ENCODE assay signal across 16 cellular contexts in the genomic region with DNA sequence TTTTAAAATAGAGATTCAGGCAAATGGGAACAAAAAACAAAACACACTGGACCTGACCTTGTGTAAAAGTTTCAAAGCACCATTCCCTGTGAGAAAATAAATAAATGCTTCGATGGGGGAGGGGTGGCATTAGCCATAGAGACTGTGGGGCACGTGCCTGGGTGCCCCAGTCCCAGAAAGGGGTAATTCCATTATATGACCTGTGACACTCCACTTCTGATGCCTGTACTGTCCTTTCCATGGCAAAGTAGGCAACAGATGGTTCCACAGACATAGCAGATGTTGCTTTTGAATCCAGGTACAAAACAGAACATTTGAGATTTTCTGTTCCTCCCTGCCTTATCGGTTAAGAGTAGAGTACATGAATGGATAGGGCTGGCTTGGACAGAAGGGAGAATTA. TPM values are rescaled to one million over a fixed set of nuclear protein-coding genes. Genes with fewer than 3 reads are reported as not detected.
DNase-seq lines count a peak whose midpoint lies in the region; ATAC-seq and TF ChIP-seq lines count a peak whose summit lies in the region.
"Had no signal": no experiment of that assay in that cellular context is flagged by ENCODE, and none has a peak within 500 bp of the region (broad histone marks: within the 10 kb centered on the region; RNA-seq: fewer than 3 reads in every experiment).

No MANE protein-coding gene starts in this region.

- no peaks in the 10 kb centered on the region for H3K36me3 Mint-ChIP-seq in T-helper 17 cell (ENCODE audit: low read depth)
- H3K36me3 Mint-ChIP-seq: activated naive CD4-positive, alpha-beta T cell treated with anti-CD3 and anti-CD28 coated beads, Interleukin-2, amount 50 U/mL, for 24 hours had no signal

- no peaks in the 10 kb centered on the region for H4K20me1 ChIP-seq in Loucy (ENCODE audit: insufficient read depth, low read length, poor library complexity, severe bottlenecking)

- H3K9me3 ChIP-seq in Loucy (ENCODE audit: insufficient read depth, low read depth, low read length) (no peaks in the 10 kb centered on the region), T-helper 17 cell (ENCODE audit: control insufficient read depth, low read length, poor library complexity, severe bottlenecking) (no peaks in the 10 kb centered on the region), tibial artery (no peaks in the 10 kb centered on the region)

- peaks cover 13% of the 10 kb centered on the region for H3K4me1 Mint-ChIP-seq in T-helper 17 cell

- H3K4me2 ChIP-seq in Loucy (ENCODE audit: low read depth, low read length, poor library complexity, severe bottlenecking) (peak overlapping the region; percentile 97), mesendoderm (ENCODE audit: low read length) (no peak overlapping the region)

- H3K4me3 ChIP-seq in Loucy (ENCODE audit: low read length, poor library complexity, severe bottlenecking) (no peak overlapping the region), mesendoderm (ENCODE audit: low read length) (no peak overlapping the region), tibial artery (peak overlapping the region; percentile 81 to 84)
- H3K4me3 ChIP-seq: K562 had no signal

- H3F3A ChIP-seq in Loucy (ENCODE audit: low read depth) = no peaks in the 10 kb centered on the region

- no peak overlapping the region for H3K4ac ChIP-seq in mesendoderm (ENCODE audit: low read depth, low read length)

- H3K27me3 ChIP-seq in Loucy (ENCODE audit: insufficient read depth, low read length, poor library complexity, severe bottlenecking) (peaks cover 12% of the 10 kb centered on the region), mesendoderm (ENCODE audit: insufficient read depth, low read length, poor library complexity) (no peaks in the 10 kb centered on the region), tibial artery (no peaks in the 10 kb centered on the region)

- H2BK5ac ChIP-seq in mesendoderm (ENCODE audit: low read length) = peak overlapping the region; percentile 58

- no peak overlapping the region for H4K8ac ChIP-seq in mesendoderm (ENCODE audit: low read depth, low read length)

- peaks cover 13% of the 10 kb centered on the region for H3K27me3 Mint-ChIP-seq in T-helper 17 cell

- H3K9ac ChIP-seq in Loucy (ENCODE audit: low read depth, low read length, poor library complexity, severe bottlenecking) = no peak overlapping the region
- peak overlapping the region; percentile 27 for H3K9ac ChIP-seq in mesendoderm (ENCODE audit: low read length)

- no peak overlapping the region for H3K27ac ChIP-seq in mesendoderm (ENCODE audit: low read depth, low read length)
- H3K27ac ChIP-seq in tibial artery = peak overlapping the region; percentile 98 to 99

- WGBS in mesendoderm (ENCODE audit: extremely low coverage, insufficient coverage, low lambda C conversion rate) = no CpG with 5 or more reads among the region's 3 CpGs

- peak overlapping the region; percentile 54 for H3K27ac Mint-ChIP-seq in T-helper 17 cell
- H3K27ac Mint-ChIP-seq: activated B cell treated with CpG ODN at 0.5 μM for 24 hours; activated naive CD4-positive, alpha-beta T cell treated with anti-CD3 and anti-CD28 coated beads, Interleukin-2, amount 50 U/mL, for 24 hours had no signal

- H3K56ac ChIP-seq in mesendoderm (ENCODE audit: low read length) = peak overlapping the region; percentile 73

- H2BK15ac ChIP-seq in mesendoderm (replicated peaks; ENCODE audit: low read depth) = no peak overlapping the region

- no peak overlapping the region for H3K4me3 Mint-ChIP-seq in T-helper 17 cell
- H3K4me3 Mint-ChIP-seq: activated B cell treated with CpG ODN at 0.5 μM for 24 hours; activated naive CD4-positive, alpha-beta T cell treated with anti-CD3 and anti-CD28 coated beads, Interleukin-2, amount 50 U/mL, for 24 hours had no signal

- no peaks in the 10 kb centered on the region for H3K36me3 ChIP-seq in Loucy (ENCODE audit: insufficient read depth, low read length)
- no peaks in the 10 kb centered on the region for H3K36me3 ChIP-seq in mesendoderm (ENCODE audit: control insufficient read depth, insufficient read depth, low read length)
- H3K36me3 ChIP-seq in tibial artery = no peaks in the 10 kb centered on the region

- H3K4me1 ChIP-seq in Loucy (ENCODE audit: insufficient read depth, low read length, poor library complexity, severe bottlenecking) (peaks cover 43% of the 10 kb centered on the region), mesendoderm (ENCODE audit: control insufficient read depth, low read depth, low read length) (peaks cover 23% of the 10 kb centered on the region), tibial artery (peaks cover 0 to 73% (median 41%) of the 10 kb centered on the region in 4 donors)

- H3K9me2 ChIP-seq in Loucy (replicated peaks; ENCODE audit: low read depth, low read length) = no peaks in the 10 kb centered on the region

- intact Hi-C loops in tibial artery (cut with DNase I; ENCODE audit: low total_unique reads) = loop anchor here (5.0 to 10.0 kb wide), 3 partner anchors 52 to 126 kb away; no protein-coding TSS in a partner anchor

- no peak for TF ChIP-seq CTCF in Loucy (conservative IDR thresholded peaks at IDR 0.05; ENCODE audit: low read length)
- no peak for TF ChIP-seq CTCF in tibial artery (IDR thresholded peaks at IDR 0.05)

- peaks cover 7% of the 10 kb centered on the region for H3K79me1 ChIP-seq in mesendoderm (ENCODE audit: low read length)

- H3K18ac ChIP-seq in mesendoderm (ENCODE audit: low read length) = peak overlapping the region; percentile 97

- H2BK120ac ChIP-seq in mesendoderm (ENCODE audit: low read depth, low read length) = peak overlapping the region; percentile 24

- no peak for DNase-seq in T-helper 17 cell
- DNase-seq in mesendoderm = no peak
- DNase-seq in tibial artery = no peak
- DNase-seq: activated B cell treated with CpG ODN at 0.5 μM for 24 hours; activated CD8-positive, alpha-beta memory T cell treated with anti-CD3 and anti-CD28 coated beads, Interleukin-2, amount 50 U/mL, for 4 hours; COR-L47; NCI-H146; NCI-H774; SIG-M5 had no signal

- H3K79me2 ChIP-seq in Loucy (ENCODE audit: insufficient read depth, low read length) (0 out of 2 replicates have a peak, but pooled peaks cover 4% of the 10 kb centered on the region), mesendoderm (ENCODE audit: control insufficient read depth, insufficient read depth, low read length) (peaks cover 53% of the 10 kb centered on the region)

- H4K5ac ChIP-seq in mesendoderm (ENCODE audit: low read length) = no peak overlapping the region

- H3K23ac ChIP-seq in mesendoderm (ENCODE audit: low read length) = no peak overlapping the region

- H2AK5ac ChIP-seq in mesendoderm (ENCODE audit: low read length) = no peak overlapping the region

- ATAC-seq in T-helper 17 cell = no peak
- no peak for ATAC-seq in HG03457 (IDR thresholded peaks at IDR 0.05; ENCODE audit: unreplicated experiment)
- ATAC-seq in HG03175 (IDR thresholded peaks at IDR 0.05; ENCODE audit: unreplicated experiment) = no peak
- ATAC-seq in HG03097 (IDR thresholded peaks at IDR 0.05; ENCODE audit: low FRiP score, unreplicated experiment) = no peak
- ATAC-seq: K562, sciatic nerve had no signal

- H2AFZ ChIP-seq in Loucy (ENCODE audit: low read length) = no peak overlapping the region

RNA-seq across cellular contexts. Expression of gene PHLDB2, which starts 3.9 kb away (rescaled TPM):
- 10 to 100 TPM; 24.4 to 28.0 TPM for total RNA-seq in T-helper 17 cell
- 35.6 TPM for polyA plus RNA-seq in mesendoderm (2013, experiment 1 of 2)
- polyA plus RNA-seq in mesendoderm (2013, experiment 2 of 2) = 35.8 TPM
- polyA plus RNA-seq: K562 had no signal

Comparison
In these comparisons a context has a peak if more than half of its experiments do, and no peak if none do; other contexts are left out.
1. H3K4me3 ChIP-seq: peak in tibial artery (2 of 2); none in Loucy (single experiment) and mesendoderm (single experiment).